In genomic region chr17:756010-756567, GRCh38 we compare ENCODE assay signal across 7 cellular contexts. TPM values are rescaled to one million over a fixed set of nuclear protein-coding genes. Genes with fewer than 3 reads are reported as not detected.
DNase-seq lines count a peak whose midpoint lies in the region; TF ChIP-seq lines count a peak whose summit lies in the region.
"Not testable (repeated sequence)": the region's sequence is repeated elsewhere in the genome, so short reads cannot be mapped to it uniquely, and the experiment has no call there.

No MANE protein-coding gene starts in this region.

- not testable (repeated sequence) for H3K4me2 ChIP-seq in H9 (ENCODE audit: insufficient read depth, insufficient read length, low read length); mesendoderm (ENCODE audit: low read length); neuronal stem cell (ENCODE audit: insufficient read depth, low read length, poor library complexity, severe bottlenecking)

- H4K8ac ChIP-seq in H9 (replicated peaks; ENCODE audit: insufficient read length, low read depth, low read length); mesendoderm (ENCODE audit: low read depth, low read length); neuronal stem cell (ENCODE audit: low read depth, low read length): not testable (repeated sequence)

- H3K27ac ChIP-seq in H9 (ENCODE audit: insufficient read length, low read depth, low read length); endodermal cell (ENCODE audit: low read depth, low read length); mesendoderm (ENCODE audit: low read depth, low read length): not testable (repeated sequence)
- H3K27ac ChIP-seq in ascending aorta (peak overlapping the region; percentile 73 to 79), left ventricle myocardium inferior (replicated peaks) (peak overlapping the region; percentile 45), neuronal stem cell (replicated peaks; ENCODE audit: low read length) (peak overlapping the region; percentile 84), stomach (peak overlapping the region in 3 of 5 donors; percentile 32 to 64 (median 39))

- not testable (repeated sequence) for TF ChIP-seq EP300 in stomach (IDR thresholded peaks at IDR 0.05)

- DNase-seq in H9; ascending aorta (ENCODE audit: low spot score in 2 of 2); left ventricle myocardium inferior; stomach: not testable (repeated sequence)
- DNase-seq in endodermal cell (peak; percentile 68), mesendoderm (peak; percentile 71), neuronal stem cell (ENCODE audit: low spot score) (peak; percentile 58)

- H3K36me3 ChIP-seq in ascending aorta (peaks cover 15 to 18% of the 10 kb centered on the region in 2 donors), endodermal cell (ENCODE audit: control insufficient read depth, insufficient read depth, low read length) (peaks cover 60% of the 10 kb centered on the region), left ventricle myocardium inferior (peaks cover 28% of the 10 kb centered on the region), neuronal stem cell (replicated peaks in 1 of 2; ENCODE audit: control insufficient read depth in 2 of 2, insufficient read depth in 2 of 2, low read length in 2 of 2) (peaks cover 18 to 57% of the 10 kb centered on the region in 2 donors), stomach (peaks cover 9 to 48% (median 45%) of the 10 kb centered on the region in 4 donors)
- H3K36me3 ChIP-seq in mesendoderm (ENCODE audit: control insufficient read depth, insufficient read depth, low read length), result not testable (repeated sequence)

- H3T11ph ChIP-seq in H9 (ENCODE audit: low read length), result not testable (repeated sequence)

- not testable (repeated sequence) for TF ChIP-seq CTCF in H9 (conservative IDR thresholded peaks at IDR 0.05); ascending aorta (IDR thresholded peaks at IDR 0.05); endodermal cell (conservative IDR thresholded peaks at IDR 0.05); left ventricle myocardium inferior (IDR thresholded peaks at IDR 0.05; ENCODE audit: borderline replicate concordance); stomach (IDR thresholded peaks at IDR 0.05)

- H4K91ac ChIP-seq in H9 (ENCODE audit: insufficient read length, low read depth, low read length); neuronal stem cell (ENCODE audit: low read depth, low read length, poor library complexity): not testable (repeated sequence)

- not testable (repeated sequence) for H3K23ac ChIP-seq in H9 (ENCODE audit: insufficient read length, low read depth, low read length); mesendoderm (ENCODE audit: low read length); neuronal stem cell (ENCODE audit: low read depth, low read length, poor library complexity)

- WGBS in H9 (ENCODE audit: extremely low coverage, insufficient read length, low lambda C conversion rate), result no CpG with 5 or more reads among the region's 15 CpGs
- WGBS in endodermal cell (ENCODE audit: insufficient coverage in 1 of 2, insufficient read length in 1 of 2), 2 experiments, result 85 to 96% methylated on average over 5 to 14 of the region's 15 CpGs
- no CpG with 5 or more reads among the region's 15 CpGs for WGBS in mesendoderm (ENCODE audit: extremely low coverage, insufficient coverage, low lambda C conversion rate)
- no CpG with 5 or more reads among the region's 15 CpGs for WGBS in neuronal stem cell (ENCODE audit: extremely low coverage in 2 of 2, insufficient read length in 2 of 2, insufficient replicate concordance in 1 of 2), 2 donors
- 30 to 43% (median 36%) methylated on average over 15 of the region's 15 CpGs for WGBS in stomach, 5 donors

- not testable (repeated sequence) for H3K27me3 ChIP-seq in H9 (ENCODE audit: insufficient read depth, low read length); ascending aorta; endodermal cell (ENCODE audit: control insufficient read depth, insufficient read depth, low read length, poor library complexity, severe bottlenecking); left ventricle myocardium inferior (ENCODE audit: low read depth); mesendoderm (ENCODE audit: insufficient read depth, low read length, poor library complexity); neuronal stem cell (ENCODE audit: control insufficient read depth in 3 of 3, insufficient read depth in 3 of 3, low read depth in 1 of 3, low read length in 3 of 3); stomach

- peak overlapping the region in 1 of 2 donors; percentile 1 for H3K4me3 ChIP-seq in ascending aorta
- not testable (repeated sequence) for H3K4me3 ChIP-seq in endodermal cell (ENCODE audit: low read length); left ventricle myocardium inferior; mesendoderm (ENCODE audit: low read length); neuronal stem cell (ENCODE audit: low read length in 2 of 2); stomach

- H3K79me1 ChIP-seq in H9 (ENCODE audit: insufficient read depth, low read depth, low read length, poor library complexity, severe bottlenecking); mesendoderm (ENCODE audit: low read length); neuronal stem cell (ENCODE audit: low read depth, low read length): not testable (repeated sequence)

- not testable (repeated sequence) for H4K5ac ChIP-seq in H9 (ENCODE audit: insufficient read length, low read depth, low read length); mesendoderm (ENCODE audit: low read length)

- not testable (repeated sequence) for H4K20me1 ChIP-seq in H9 (ENCODE audit: control insufficient read depth, insufficient read depth, insufficient read length)

- not testable (repeated sequence) for H3K9me3 Mint-ChIP-seq in H9, endodermal cell

- not testable (repeated sequence) for TF ChIP-seq POLR2A in stomach (IDR thresholded peaks at IDR 0.05)

- intact Hi-C loops in ascending aorta (cut with DNase I); left ventricle myocardium inferior (cut with micrococcal nuclease); stomach (cut with DNase I; ENCODE audit: low total_unique reads): not testable (repeated sequence)

- not testable (repeated sequence) for H3K4ac ChIP-seq in H9 (ENCODE audit: low read depth, low read length); mesendoderm (ENCODE audit: low read depth, low read length); neuronal stem cell (ENCODE audit: low read length)

- H3K79me2 ChIP-seq in H9 (ENCODE audit: insufficient read depth, low read length); mesendoderm (ENCODE audit: control insufficient read depth, insufficient read depth, low read length): not testable (repeated sequence)

- not testable (repeated sequence) for H3K56ac ChIP-seq in H9 (ENCODE audit: insufficient read length, low read depth, low read length); mesendoderm (ENCODE audit: low read length)

- H3K14ac ChIP-seq in H9 (ENCODE audit: insufficient read depth, low read length); neuronal stem cell (ENCODE audit: low read length): not testable (repeated sequence)

- not testable (repeated sequence) for H2BK20ac ChIP-seq in H9 (ENCODE audit: low read depth, low read length, poor library complexity, severe bottlenecking)

- H2BK5ac ChIP-seq in H9 (ENCODE audit: insufficient read length, low read length); mesendoderm (ENCODE audit: low read length); neuronal stem cell (ENCODE audit: low read length): not testable (repeated sequence)

- H3K4me1 Mint-ChIP-seq in H9 (peaks cover 24 to 26% of the 10 kb centered on the region in 2 experiments), endodermal cell (peaks cover 32% of the 10 kb centered on the region)

- H3K4me1 ChIP-seq in H9 (ENCODE audit: insufficient read depth, low read length); ascending aorta; endodermal cell (ENCODE audit: control insufficient read depth, insufficient read depth, low read length); mesendoderm (ENCODE audit: control insufficient read depth, low read depth, low read length); neuronal stem cell (ENCODE audit: control insufficient read depth in 2 of 2, insufficient read depth in 1 of 2, low read depth in 1 of 2, low read length in 2 of 2): not testable (repeated sequence)
- H3K4me1 ChIP-seq in left ventricle myocardium inferior (peaks cover 36% of the 10 kb centered on the region), stomach (peaks cover 7 to 24% (median 12%) of the 10 kb centered on the region in 4 donors)

- not testable (repeated sequence) for H3K27me3 Mint-ChIP-seq in H9 (ENCODE audit: low read depth); endodermal cell (ENCODE audit: insufficient read depth)

- not testable (repeated sequence) for H3K9ac ChIP-seq in H9 (ENCODE audit: extremely low read depth, insufficient read length, low read length); endodermal cell (ENCODE audit: extremely low read depth, low read length, poor library complexity, severe bottlenecking); mesendoderm (ENCODE audit: low read length); neuronal stem cell (ENCODE audit: low read depth, low read length, poor library complexity)

- H2AK5ac ChIP-seq in H9 (ENCODE audit: insufficient read length, low read length); mesendoderm (ENCODE audit: low read length); neuronal stem cell (ENCODE audit: low read depth, low read length): not testable (repeated sequence)

- H2AFZ ChIP-seq in H9 (ENCODE audit: low read length); neuronal stem cell (ENCODE audit: low read length): not testable (repeated sequence)

- H3K18ac ChIP-seq in H9 (ENCODE audit: insufficient read length, low read depth, low read length); mesendoderm (ENCODE audit: low read length); neuronal stem cell (ENCODE audit: low read length): not testable (repeated sequence)

- not testable (repeated sequence) for H3K23me2 ChIP-seq in H9 (ENCODE audit: insufficient read length, low read depth, low read length, poor library complexity, severe bottlenecking)

- not testable (repeated sequence) for H2BK12ac ChIP-seq in H9 (ENCODE audit: insufficient read length, low read depth, low read length); neuronal stem cell (ENCODE audit: low read length)

- H3K9me3 ChIP-seq in H9 (ENCODE audit: control insufficient read depth, low read depth, low read length); ascending aorta; left ventricle myocardium inferior (replicated peaks); neuronal stem cell (replicated peaks in 1 of 2; ENCODE audit: control insufficient read depth in 2 of 2, insufficient read depth in 1 of 2, low read depth in 1 of 2, low read length in 2 of 2); stomach: not testable (repeated sequence)
- peaks cover 20% of the 10 kb centered on the region for H3K9me3 ChIP-seq in endodermal cell (ENCODE audit: control insufficient read depth, low read length)

- H3K36me3 Mint-ChIP-seq in H9 (ENCODE audit: insufficient read depth in 1 of 3, low read depth in 3 of 3) (peaks cover 18 to 54% (median 46%) of the 10 kb centered on the region in 3 experiments), endodermal cell (ENCODE audit: low read depth) (peaks cover 52% of the 10 kb centered on the region)

- not testable (repeated sequence) for H2BK120ac ChIP-seq in H9 (ENCODE audit: low read depth, low read length, poor library complexity, severe bottlenecking); mesendoderm (ENCODE audit: low read depth, low read length); neuronal stem cell (ENCODE audit: low read depth, low read length)

- not testable (repeated sequence) for H2BK15ac ChIP-seq in H9 (ENCODE audit: low read depth, low read length); mesendoderm (replicated peaks; ENCODE audit: low read depth); neuronal stem cell (ENCODE audit: low read length)

- H3K27ac Mint-ChIP-seq in H9, result peak overlapping the region; percentile 32 to 86 (median 64); a peak in 5 of 7 replicates
- peak overlapping the region; percentile 72 for H3K27ac Mint-ChIP-seq in endodermal cell

- not testable (repeated sequence) for H3K4me3 Mint-ChIP-seq in H9, endodermal cell

RNA-seq across cellular contexts. Expression of gene GEMIN4, which starts 4.0 kb away (rescaled TPM):
- total RNA-seq in H9 (2021) (54.7 and 56.8 TPM in 2 replicates), ascending aorta (11.2 TPM), endodermal cell (10 to 100 TPM; 30.3 to 36.2 TPM), left ventricle myocardium inferior (11.1 TPM), stomach (10 to 100 TPM in 3 of 5 donors, 1 to 10 TPM in 2; 8.2 to 92.4 (median 21.4) TPM)
- 27.3 TPM for polyA plus RNA-seq in endodermal cell (2013, experiment 1 of 2)
- polyA plus RNA-seq in endodermal cell (2013, experiment 2 of 2), result 24.4 TPM
- 34.4 TPM for polyA plus RNA-seq in mesendoderm (2013, experiment 1 of 2)
- polyA plus RNA-seq in mesendoderm (2013, experiment 2 of 2), result 31.4 TPM
- 23.9 TPM for polyA plus RNA-seq in neuronal stem cell (2013, experiment 1 of 2)
- 22.5 TPM for polyA plus RNA-seq in neuronal stem cell (2013, experiment 2 of 2)
- 10 to 100 TPM in 1 of 3 donors, 1 to 10 TPM in 2; 5.7 to 11.1 (median 7.8) TPM for polyA plus RNA-seq in stomach

RNA-seq across cellular contexts. Expression of gene TLCD3A, which starts 23.7 kb away (rescaled TPM):
- 27.3 and 29.6 TPM in 2 replicates for total RNA-seq in H9 (2021)
- total RNA-seq in ascending aorta, result 21.9 TPM
- total RNA-seq in endodermal cell, result 10 to 100 TPM; 16.6 to 28.8 TPM
- 17.4 TPM for polyA plus RNA-seq in endodermal cell (2013, experiment 1 of 2)
- polyA plus RNA-seq in endodermal cell (2013, experiment 2 of 2), result 21.0 TPM
- total RNA-seq in left ventricle myocardium inferior, result 1.5 TPM
- 17.5 TPM for polyA plus RNA-seq in mesendoderm (2013, experiment 1 of 2)
- polyA plus RNA-seq in mesendoderm (2013, experiment 2 of 2), result 19.4 TPM
- polyA plus RNA-seq in neuronal stem cell (2013, experiment 1 of 2), result 25.6 TPM
- polyA plus RNA-seq in neuronal stem cell (2013, experiment 2 of 2), result 25.3 TPM
- 10 to 100 TPM in 4 of 5 donors, under 1 TPM in 1; 0.58 to 33.2 (median 12.2) TPM for total RNA-seq in stomach
- 10 to 100 TPM in 1 of 3 donors, 1 to 10 TPM in 2; 7.9 to 12.3 (median 8.7) TPM for polyA plus RNA-seq in stomach

RNA-seq across cellular contexts. Expression of gene GLOD4, which starts 26.0 kb away (rescaled TPM):
- total RNA-seq in H9 (2021), result 99.8 and 106 TPM in 2 replicates
- total RNA-seq in ascending aorta, result 148 TPM
- total RNA-seq in endodermal cell, result 10 to 100 TPM; 81.6 to 95.1 TPM
- 58.6 TPM for polyA plus RNA-seq in endodermal cell (2013, experiment 1 of 2)
- 54.5 TPM for polyA plus RNA-seq in endodermal cell (2013, experiment 2 of 2)
- 26.5 TPM for total RNA-seq in left ventricle myocardium inferior
- 46.4 TPM for polyA plus RNA-seq in mesendoderm (2013, experiment 1 of 2)
- polyA plus RNA-seq in mesendoderm (2013, experiment 2 of 2), result 48.7 TPM
- polyA plus RNA-seq in neuronal stem cell (2013, experiment 1 of 2), result 79.0 TPM
- 78.5 TPM for polyA plus RNA-seq in neuronal stem cell (2013, experiment 2 of 2)
- 100 to 1,000 TPM in 3 of 5 donors, 10 to 100 TPM in 1, 1 to 10 TPM in 1; 6.4 to 213 (median 104) TPM for total RNA-seq in stomach
- polyA plus RNA-seq in stomach, result 10 to 100 TPM; 38.4 to 91.2 (median 82.1) TPM

RNA-seq across cellular contexts. Expression of gene MRM3, which starts 26.1 kb away (rescaled TPM):
- 24.3 and 25.3 TPM in 2 replicates for total RNA-seq in H9 (2021)
- total RNA-seq in ascending aorta, result 17.0 TPM
- 10 to 100 TPM; 14.0 to 18.7 TPM for total RNA-seq in endodermal cell
- polyA plus RNA-seq in endodermal cell (2013, experiment 1 of 2), result 10.1 TPM
- 10.7 TPM for polyA plus RNA-seq in endodermal cell (2013, experiment 2 of 2)
- total RNA-seq in left ventricle myocardium inferior, result 18.7 TPM
- polyA plus RNA-seq in mesendoderm (2013, experiment 1 of 2), result 12.1 TPM
- 12.7 TPM for polyA plus RNA-seq in mesendoderm (2013, experiment 2 of 2)
- 11.1 TPM for polyA plus RNA-seq in neuronal stem cell (2013, experiment 1 of 2)
- polyA plus RNA-seq in neuronal stem cell (2013, experiment 2 of 2), result 11.0 TPM
- 10 to 100 TPM; 12.2 to 69.2 (median 39.1) TPM for total RNA-seq in stomach
- polyA plus RNA-seq in stomach, result 10 to 100 TPM; 11.2 to 16.6 (median 15.2) TPM

RNA-seq across cellular contexts. Expression of gene VPS53, which starts 41.5 kb away (rescaled TPM):
- total RNA-seq in H9 (2021) (56.2 and 57.0 TPM in 2 replicates), ascending aorta (6.8 TPM), endodermal cell (10 to 100 TPM; 59.8 to 63.2 TPM), left ventricle myocardium inferior (30.7 TPM), stomach (100 to 1,000 TPM in 1 of 5 donors, 10 to 100 TPM in 4; 26.1 to 206 (median 49.1) TPM)
- 38.0 TPM for polyA plus RNA-seq in endodermal cell (2013, experiment 1 of 2)
- 39.8 TPM for polyA plus RNA-seq in endodermal cell (2013, experiment 2 of 2)
- 13.0 TPM for polyA plus RNA-seq in mesendoderm (2013, experiment 1 of 2)
- polyA plus RNA-seq in mesendoderm (2013, experiment 2 of 2), result 14.6 TPM
- 14.6 TPM for polyA plus RNA-seq in neuronal stem cell (2013, experiment 1 of 2)
- polyA plus RNA-seq in neuronal stem cell (2013, experiment 2 of 2), result 14.5 TPM
- 10 to 100 TPM in 1 of 3 donors, 1 to 10 TPM in 2; 4.5 to 13.1 (median 5.6) TPM for polyA plus RNA-seq in stomach
